In the genomic region with DNA sequence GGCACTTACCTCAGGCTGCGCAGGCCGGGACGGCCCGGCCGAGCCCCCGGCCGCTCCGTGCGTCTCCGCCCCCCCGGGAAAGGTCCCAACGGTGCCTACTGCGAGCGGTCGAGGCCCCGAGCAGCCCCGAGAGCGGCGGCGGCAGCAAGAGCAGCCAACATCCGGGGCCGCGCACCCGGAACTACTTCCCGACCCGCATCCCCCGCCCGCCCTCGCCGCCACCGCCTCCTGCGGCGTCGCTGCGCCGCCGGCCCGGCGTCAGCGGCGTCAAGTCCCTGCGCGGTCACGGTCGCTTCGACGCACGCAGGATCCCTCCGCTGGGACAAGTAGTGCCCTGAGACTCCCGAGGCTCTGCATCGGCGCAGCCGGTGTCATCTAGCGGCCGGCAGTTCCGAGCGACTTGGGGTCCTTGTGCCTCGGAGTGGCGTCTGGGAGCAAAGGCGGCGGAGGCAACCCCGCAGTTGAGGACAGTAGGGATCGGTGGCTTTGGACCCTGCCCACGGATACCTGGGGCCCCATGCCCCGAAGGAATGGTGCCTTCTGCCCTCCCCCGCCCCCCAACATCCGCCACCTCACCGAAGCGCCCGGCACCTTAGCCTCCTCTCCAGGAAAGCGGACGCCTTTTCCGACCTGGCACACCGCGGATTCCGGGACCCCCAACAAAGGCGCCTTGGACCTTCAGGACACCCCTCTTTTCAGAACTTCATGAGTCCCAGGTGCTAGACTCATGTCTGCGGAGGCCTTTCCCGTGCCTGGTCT, we compare ENCODE assay signal across 1 cellular context.
A peak's percentile ranks its signal among the peaks of the same experiment; 100 is the strongest.
TF ChIP-seq lines count a peak whose summit lies in the region.

A gene (minus strand): TSS at position 186 of the 759 bp plus-strand sequence. CDS start 24,142 bp downstream, outside the sequence.

TF ChIP-seq in K562, 482 proteins besides CTCF, POLR2A, EP300 and RAD21 (continued from another document and continues in another):
- TF ChIP-seq, protein P1, sequence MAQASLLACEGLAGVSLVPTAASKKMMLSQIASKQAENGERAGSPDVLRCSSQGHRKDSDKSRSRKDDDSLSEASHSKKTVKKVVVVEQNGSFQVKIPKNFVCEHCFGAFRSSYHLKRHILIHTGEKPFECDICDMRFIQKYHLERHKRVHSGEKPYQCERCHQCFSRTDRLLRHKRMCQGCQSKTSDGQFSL (CRISPR knock-in tag; IDR thresholded peaks at IDR 0.05): no peak
- TF ChIP-seq, protein P1 (tag; IDR thresholded peaks at IDR 0.05): no peak
- TF ChIP-seq BMI1 (IDR thresholded peaks at IDR 0.05; ENCODE audit: low read length) (no peak), THRAP3 (IDR thresholded peaks at IDR 0.05; ENCODE audit: borderline replicate concordance) (no peak), ZFP36 (IDR thresholded peaks at IDR 0.05; ENCODE audit: low read depth, low read length, partially characterized antibody) (peak; percentile 28), FOXA1 (IDR thresholded peaks at IDR 0.05; ENCODE audit: borderline replicate concordance) (no peak), ETV6 (IDR thresholded peaks at IDR 0.05; ENCODE audit: borderline replicate concordance in 1 of 2, low read depth in 2 of 2, low read length in 1 of 2) (no peak; a peak in 2 of 4 replicates), ETV6 (CRISPR knock-in tag; IDR thresholded peaks at IDR 0.05; ENCODE audit: borderline replicate concordance) (peak; percentile 48; the same call in 1 of the 2 replicates), ZC3H8 (IDR thresholded peaks at IDR 0.05) (0 out of 2 replicates have a peak, but pooled peaks have one; percentile 24), SREBF1 (IDR thresholded peaks at IDR 0.05; ENCODE audit: borderline replicate concordance, low read depth, low read length) (peak; percentile 56; the same call in 1 of the 2 replicates), KLF1 (tag; IDR thresholded peaks at IDR 0.05) (no peak), MYNN (IDR thresholded peaks at IDR 0.05) (peak; percentile 63; the same call in 1 of the 2 replicates), MYNN (CRISPR knock-in tag; IDR thresholded peaks at IDR 0.05) (no peak), POLR2B (IDR thresholded peaks at IDR 0.05; ENCODE audit: low read depth, partially characterized antibody) (peak; percentile 89), SPI1 (IDR thresholded peaks at IDR 0.05; ENCODE audit: borderline replicate concordance, low read depth, low read length) (no peak), ZNF311 (CRISPR knock-in tag; IDR thresholded peaks at IDR 0.05) (no peak), CREBBP (IDR thresholded peaks at IDR 0.05; ENCODE audit: low read depth, low read length) (no peak), PHTF2 (CRISPR knock-in tag; IDR thresholded peaks at IDR 0.05) (no peak), NR1H2 (CRISPR knock-in tag; IDR thresholded peaks at IDR 0.05) (no peak), MCM3 (IDR thresholded peaks at IDR 0.05) (no peak), KAT8 (IDR thresholded peaks at IDR 0.05; ENCODE audit: low read depth) (no peak), ZKSCAN3 (CRISPR knock-in tag; IDR thresholded peaks at IDR 0.05) (no peak), HNRNPUL1 (IDR thresholded peaks at IDR 0.05; ENCODE audit: low read length) (no peak), ZNF165 (CRISPR knock-in tag; IDR thresholded peaks at IDR 0.05; ENCODE audit: borderline replicate concordance) (no peak), ELF4 (CRISPR knock-in tag; IDR thresholded peaks at IDR 0.05) (no peak; the same call in 1 of the 2 replicates), ZNF778 (CRISPR knock-in tag; IDR thresholded peaks at IDR 0.05) (no peak), POLR2G (IDR thresholded peaks at IDR 0.05; ENCODE audit: low read depth, low read length) (peak; percentile 96), TAF1 (IDR thresholded peaks at IDR 0.05; ENCODE audit: control insufficient read depth, extremely low read depth, insufficient read depth, low read length, severe bottlenecking) (peak; percentile 98), NR2F6 (CRISPR knock-in tag; IDR thresholded peaks at IDR 0.05) (no peak), CREM (IDR thresholded peaks at IDR 0.05; ENCODE audit: low read depth) (peak; percentile 97), DPF2 (IDR thresholded peaks at IDR 0.05) (peak; percentile 41; the same call in 1 of the 2 replicates), HMG20B (CRISPR knock-in tag; IDR thresholded peaks at IDR 0.05) (no peak), TEAD4 (IDR thresholded peaks at IDR 0.05; ENCODE audit: low read length) (peak; percentile 59), TEAD4 (CRISPR knock-in tag; IDR thresholded peaks at IDR 0.05; ENCODE audit: borderline replicate concordance) (no peak), CHCHD3 (CRISPR knock-in tag; IDR thresholded peaks at IDR 0.05) (no peak), MCM5 (IDR thresholded peaks at IDR 0.05; ENCODE audit: low read depth) (no peak), KDM4B (IDR thresholded peaks at IDR 0.05; ENCODE audit: borderline replicate concordance in 2 of 2, low read depth in 1 of 2) (peak in 1 of 2 experiments; percentile 83; a peak in 1 of 4 replicates), RFX7 (CRISPR knock-in tag; IDR thresholded peaks at IDR 0.05) (no peak), MTA1 (IDR thresholded peaks at IDR 0.05; ENCODE audit: borderline replicate concordance) (peak; percentile 79), CHD2 (IDR thresholded peaks at IDR 0.05; ENCODE audit: low read depth, low read length) (peak; percentile 96)
- TF ChIP-seq, protein P2, sequence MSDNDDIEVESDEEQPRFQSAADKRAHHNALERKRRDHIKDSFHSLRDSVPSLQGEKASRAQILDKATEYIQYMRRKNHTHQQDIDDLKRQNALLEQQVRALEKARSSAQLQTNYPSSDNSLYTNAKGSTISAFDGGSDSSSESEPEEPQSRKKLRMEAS (CRISPR knock-in tag; IDR thresholded peaks at IDR 0.05): peak; percentile 75
- TF ChIP-seq, protein P3, sequence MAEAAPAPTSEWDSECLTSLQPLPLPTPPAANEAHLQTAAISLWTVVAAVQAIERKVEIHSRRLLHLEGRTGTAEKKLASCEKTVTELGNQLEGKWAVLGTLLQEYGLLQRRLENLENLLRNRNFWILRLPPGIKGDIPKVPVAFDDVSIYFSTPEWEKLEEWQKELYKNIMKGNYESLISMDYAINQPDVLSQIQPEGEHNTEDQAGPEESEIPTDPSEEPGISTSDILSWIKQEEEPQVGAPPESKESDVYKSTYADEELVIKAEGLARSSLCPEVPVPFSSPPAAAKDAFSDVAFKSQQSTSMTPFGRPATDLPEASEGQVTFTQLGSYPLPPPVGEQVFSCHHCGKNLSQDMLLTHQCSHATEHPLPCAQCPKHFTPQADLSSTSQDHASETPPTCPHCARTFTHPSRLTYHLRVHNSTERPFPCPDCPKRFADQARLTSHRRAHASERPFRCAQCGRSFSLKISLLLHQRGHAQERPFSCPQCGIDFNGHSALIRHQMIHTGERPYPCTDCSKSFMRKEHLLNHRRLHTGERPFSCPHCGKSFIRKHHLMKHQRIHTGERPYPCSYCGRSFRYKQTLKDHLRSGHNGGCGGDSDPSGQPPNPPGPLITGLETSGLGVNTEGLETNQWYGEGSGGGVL (CRISPR knock-in tag; IDR thresholded peaks at IDR 0.05): no peak
- TF ChIP-seq, protein P4, sequence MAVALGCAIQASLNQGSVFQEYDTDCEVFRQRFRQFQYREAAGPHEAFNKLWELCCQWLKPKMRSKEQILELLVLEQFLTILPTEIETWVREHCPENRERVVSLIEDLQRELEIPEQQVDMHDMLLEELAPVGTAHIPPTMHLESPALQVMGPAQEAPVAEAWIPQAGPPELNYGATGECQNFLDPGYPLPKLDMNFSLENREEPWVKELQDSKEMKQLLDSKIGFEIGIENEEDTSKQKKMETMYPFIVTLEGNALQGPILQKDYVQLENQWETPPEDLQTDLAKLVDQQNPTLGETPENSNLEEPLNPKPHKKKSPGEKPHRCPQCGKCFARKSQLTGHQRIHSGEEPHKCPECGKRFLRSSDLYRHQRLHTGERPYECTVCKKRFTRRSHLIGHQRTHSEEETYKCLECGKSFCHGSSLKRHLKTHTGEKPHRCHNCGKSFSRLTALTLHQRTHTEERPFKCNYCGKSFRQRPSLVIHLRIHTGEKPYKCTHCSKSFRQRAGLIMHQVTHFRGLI (CRISPR knock-in tag; IDR thresholded peaks at IDR 0.05): no peak
- TF ChIP-seq, protein P5, sequence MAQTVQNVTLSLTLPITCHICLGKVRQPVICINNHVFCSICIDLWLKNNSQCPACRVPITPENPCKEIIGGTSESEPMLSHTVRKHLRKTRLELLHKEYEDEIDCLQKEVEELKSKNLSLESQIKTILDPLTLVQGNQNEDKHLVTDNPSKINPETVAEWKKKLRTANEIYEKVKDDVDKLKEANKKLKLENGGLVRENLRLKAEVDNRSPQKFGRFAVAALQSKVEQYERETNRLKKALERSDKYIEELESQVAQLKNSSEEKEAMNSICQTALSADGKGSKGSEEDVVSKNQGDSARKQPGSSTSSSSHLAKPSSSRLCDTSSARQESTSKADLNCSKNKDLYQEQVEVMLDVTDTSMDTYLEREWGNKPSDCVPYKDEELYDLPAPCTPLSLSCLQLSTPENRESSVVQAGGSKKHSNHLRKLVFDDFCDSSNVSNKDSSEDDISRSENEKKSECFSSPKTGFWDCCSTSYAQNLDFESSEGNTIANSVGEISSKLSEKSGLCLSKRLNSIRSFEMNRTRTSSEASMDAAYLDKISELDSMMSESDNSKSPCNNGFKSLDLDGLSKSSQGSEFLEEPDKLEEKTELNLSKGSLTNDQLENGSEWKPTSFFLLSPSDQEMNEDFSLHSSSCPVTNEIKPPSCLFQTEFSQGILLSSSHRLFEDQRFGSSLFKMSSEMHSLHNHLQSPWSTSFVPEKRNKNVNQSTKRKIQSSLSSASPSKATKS (CRISPR knock-in tag; IDR thresholded peaks at IDR 0.05): no peak
- TF ChIP-seq, protein P6, sequence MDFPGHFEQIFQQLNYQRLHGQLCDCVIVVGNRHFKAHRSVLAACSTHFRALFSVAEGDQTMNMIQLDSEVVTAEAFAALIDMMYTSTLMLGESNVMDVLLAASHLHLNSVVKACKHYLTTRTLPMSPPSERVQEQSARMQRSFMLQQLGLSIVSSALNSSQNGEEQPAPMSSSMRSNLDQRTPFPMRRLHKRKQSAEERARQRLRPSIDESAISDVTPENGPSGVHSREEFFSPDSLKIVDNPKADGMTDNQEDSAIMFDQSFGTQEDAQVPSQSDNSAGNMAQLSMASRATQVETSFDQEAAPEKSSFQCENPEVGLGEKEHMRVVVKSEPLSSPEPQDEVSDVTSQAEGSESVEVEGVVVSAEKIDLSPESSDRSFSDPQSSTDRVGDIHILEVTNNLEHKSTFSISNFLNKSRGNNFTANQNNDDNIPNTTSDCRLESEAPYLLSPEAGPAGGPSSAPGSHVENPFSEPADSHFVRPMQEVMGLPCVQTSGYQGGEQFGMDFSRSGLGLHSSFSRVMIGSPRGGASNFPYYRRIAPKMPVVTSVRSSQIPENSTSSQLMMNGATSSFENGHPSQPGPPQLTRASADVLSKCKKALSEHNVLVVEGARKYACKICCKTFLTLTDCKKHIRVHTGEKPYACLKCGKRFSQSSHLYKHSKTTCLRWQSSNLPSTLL (IDR thresholded peaks at IDR 0.05): no peak
- TF ChIP-seq, protein P7, sequence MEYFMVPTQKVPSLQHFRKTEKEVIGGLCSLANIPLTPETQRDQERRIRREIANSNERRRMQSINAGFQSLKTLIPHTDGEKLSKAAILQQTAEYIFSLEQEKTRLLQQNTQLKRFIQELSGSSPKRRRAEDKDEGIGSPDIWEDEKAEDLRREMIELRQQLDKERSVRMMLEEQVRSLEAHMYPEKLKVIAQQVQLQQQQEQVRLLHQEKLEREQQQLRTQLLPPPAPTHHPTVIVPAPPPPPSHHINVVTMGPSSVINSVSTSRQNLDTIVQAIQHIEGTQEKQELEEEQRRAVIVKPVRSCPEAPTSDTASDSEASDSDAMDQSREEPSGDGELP (CRISPR knock-in tag; IDR thresholded peaks at IDR 0.05; ENCODE audit: borderline replicate concordance): peak; percentile 64
- TF ChIP-seq, protein P8, sequence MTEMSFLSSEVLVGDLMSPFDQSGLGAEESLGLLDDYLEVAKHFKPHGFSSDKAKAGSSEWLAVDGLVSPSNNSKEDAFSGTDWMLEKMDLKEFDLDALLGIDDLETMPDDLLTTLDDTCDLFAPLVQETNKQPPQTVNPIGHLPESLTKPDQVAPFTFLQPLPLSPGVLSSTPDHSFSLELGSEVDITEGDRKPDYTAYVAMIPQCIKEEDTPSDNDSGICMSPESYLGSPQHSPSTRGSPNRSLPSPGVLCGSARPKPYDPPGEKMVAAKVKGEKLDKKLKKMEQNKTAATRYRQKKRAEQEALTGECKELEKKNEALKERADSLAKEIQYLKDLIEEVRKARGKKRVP (CRISPR knock-in tag; IDR thresholded peaks at IDR 0.05): peak; percentile 31; the same call in 1 of the 2 replicates
- TF ChIP-seq, protein P9, sequence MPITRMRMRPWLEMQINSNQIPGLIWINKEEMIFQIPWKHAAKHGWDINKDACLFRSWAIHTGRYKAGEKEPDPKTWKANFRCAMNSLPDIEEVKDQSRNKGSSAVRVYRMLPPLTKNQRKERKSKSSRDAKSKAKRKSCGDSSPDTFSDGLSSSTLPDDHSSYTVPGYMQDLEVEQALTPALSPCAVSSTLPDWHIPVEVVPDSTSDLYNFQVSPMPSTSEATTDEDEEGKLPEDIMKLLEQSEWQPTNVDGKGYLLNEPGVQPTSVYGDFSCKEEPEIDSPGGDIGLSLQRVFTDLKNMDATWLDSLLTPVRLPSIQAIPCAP (CRISPR knock-in tag; IDR thresholded peaks at IDR 0.05; ENCODE audit: borderline replicate concordance): no peak
- TF ChIP-seq, protein P10, sequence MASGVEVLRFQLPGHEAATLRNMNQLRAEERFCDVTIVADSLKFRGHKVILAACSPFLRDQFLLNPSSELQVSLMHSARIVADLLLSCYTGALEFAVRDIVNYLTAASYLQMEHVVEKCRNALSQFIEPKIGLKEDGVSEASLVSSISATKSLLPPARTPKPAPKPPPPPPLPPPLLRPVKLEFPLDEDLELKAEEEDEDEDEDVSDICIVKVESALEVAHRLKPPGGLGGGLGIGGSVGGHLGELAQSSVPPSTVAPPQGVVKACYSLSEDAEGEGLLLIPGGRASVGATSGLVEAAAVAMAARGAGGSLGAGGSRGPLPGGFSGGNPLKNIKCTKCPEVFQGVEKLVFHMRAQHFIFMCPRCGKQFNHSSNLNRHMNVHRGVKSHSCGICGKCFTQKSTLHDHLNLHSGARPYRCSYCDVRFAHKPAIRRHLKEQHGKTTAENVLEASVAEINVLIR (CRISPR knock-in tag; IDR thresholded peaks at IDR 0.05): peak; percentile 89
- TF ChIP-seq, protein P11, sequence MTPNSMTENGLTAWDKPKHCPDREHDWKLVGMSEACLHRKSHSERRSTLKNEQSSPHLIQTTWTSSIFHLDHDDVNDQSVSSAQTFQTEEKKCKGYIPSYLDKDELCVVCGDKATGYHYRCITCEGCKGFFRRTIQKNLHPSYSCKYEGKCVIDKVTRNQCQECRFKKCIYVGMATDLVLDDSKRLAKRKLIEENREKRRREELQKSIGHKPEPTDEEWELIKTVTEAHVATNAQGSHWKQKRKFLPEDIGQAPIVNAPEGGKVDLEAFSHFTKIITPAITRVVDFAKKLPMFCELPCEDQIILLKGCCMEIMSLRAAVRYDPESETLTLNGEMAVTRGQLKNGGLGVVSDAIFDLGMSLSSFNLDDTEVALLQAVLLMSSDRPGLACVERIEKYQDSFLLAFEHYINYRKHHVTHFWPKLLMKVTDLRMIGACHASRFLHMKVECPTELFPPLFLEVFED (CRISPR knock-in tag; conservative IDR thresholded peaks at IDR 0.05): no peak
